In the genomic region with DNA sequence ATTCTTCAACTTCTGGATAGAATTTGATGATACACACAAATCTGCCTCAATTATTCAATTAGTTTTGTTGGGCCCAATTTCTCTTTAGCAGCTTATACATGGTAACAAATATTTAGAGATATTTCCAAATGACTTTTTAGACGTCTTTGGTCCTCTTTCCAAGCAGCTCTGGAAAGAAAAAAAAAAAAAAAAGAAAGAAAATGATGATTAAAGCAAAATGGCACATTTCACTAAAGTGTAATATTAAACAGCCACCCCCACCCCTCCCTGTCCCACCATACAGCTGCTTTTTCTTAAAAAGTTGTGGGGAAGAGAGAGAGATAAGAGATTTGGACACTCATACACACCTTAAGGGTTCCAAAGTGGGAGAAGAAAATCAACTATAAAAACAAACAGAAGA, we compare ENCODE assay signal across 8 cellular contexts. TPM values are rescaled to one million over a fixed set of nuclear protein-coding genes. Genes with fewer than 3 reads are reported as not detected.
DNase-seq lines count a peak whose midpoint lies in the region; ATAC-seq and TF ChIP-seq lines count a peak whose summit lies in the region.

No MANE protein-coding gene starts in this region.

- peak overlapping the region; percentile 72 for H3K4me2 ChIP-seq in SK-N-SH

- no peak for ATAC-seq in SK-N-SH treated with all-trans-retinoic acid at 6 μM for 48 hours
- no peak for ATAC-seq in activated T-helper 17 cell treated with anti-CD3 and anti-CD28 coated beads, Interleukin-2, amount 50 U/mL, for 72 hours (replicated peaks)
- ATAC-seq in stimulated activated memory B cell treated with anti-CD40 and anti-IgM and Interleukin-4, amounts not matched to agents 10 μg/mL and 1 μg/mL and 100 μg/mL, for 72 hours: no peak

- H3F3A ChIP-seq in SK-N-SH (replicated peaks; ENCODE audit: insufficient read depth): no peaks in the 10 kb centered on the region

- H3K27me3 ChIP-seq in SK-N-SH (ENCODE audit: insufficient read depth) (no peaks in the 10 kb centered on the region), iPS-18a (ENCODE audit: control insufficient read depth, insufficient read depth, low read length) (no peaks in the 10 kb centered on the region)

- TF ChIP-seq RAD21 in SK-N-SH (IDR thresholded peaks at IDR 0.05; ENCODE audit: low read length): no peak

- H3K27ac ChIP-seq in SK-N-SH (ENCODE audit: low read depth in 2 of 2, low read length in 1 of 2) (0 out of 4 replicates have a peak overlapping the region, but pooled peaks of 1 of the 2 experiments have one; percentile 71), iPS-18a (ENCODE audit: low read length) (no peak overlapping the region)

- H3K4me1 Mint-ChIP-seq in activated T-helper 17 cell treated with anti-CD3 and anti-CD28 coated beads, Interleukin-2, amount 50 U/mL, for 72 hours: peaks cover 19% of the 10 kb centered on the region
- peaks cover 41% of the 10 kb centered on the region for H3K4me1 Mint-ChIP-seq in stimulated activated memory B cell treated with anti-CD40 and anti-IgM and Interleukin-4, amounts not matched to agents 10 μg/mL and 1 μg/mL and 100 μg/mL, for 72 hours

- H3K4me3 Mint-ChIP-seq in activated T-helper 17 cell treated with anti-CD3 and anti-CD28 coated beads, Interleukin-2, amount 50 U/mL, for 72 hours: peak overlapping the region; percentile 95
- peak overlapping the region; percentile 90 for H3K4me3 Mint-ChIP-seq in stimulated activated memory B cell treated with anti-CD40 and anti-IgM and Interleukin-4, amounts not matched to agents 10 μg/mL and 1 μg/mL and 100 μg/mL, for 72 hours

- H3K9me2 ChIP-seq in SK-N-SH: no peaks in the 10 kb centered on the region

- H3K36me3 Mint-ChIP-seq in activated T-helper 17 cell treated with anti-CD3 and anti-CD28 coated beads, Interleukin-2, amount 50 U/mL, for 72 hours (ENCODE audit: low read depth): peaks cover 38% of the 10 kb centered on the region
- H3K36me3 Mint-ChIP-seq in stimulated activated memory B cell treated with anti-CD40 and anti-IgM and Interleukin-4, amounts not matched to agents 10 μg/mL and 1 μg/mL and 100 μg/mL, for 72 hours: peaks cover 24% of the 10 kb centered on the region

- H3K79me2 ChIP-seq in SK-N-SH (ENCODE audit: insufficient read depth): peaks cover 47% of the 10 kb centered on the region; the same call in 1 of the 2 replicates

- no peaks in the 10 kb centered on the region for H4K20me1 ChIP-seq in SK-N-SH (ENCODE audit: insufficient read depth)

- H3K4me1 ChIP-seq in SK-N-SH (ENCODE audit: control insufficient read depth in 1 of 2, insufficient read depth in 2 of 2, low read depth in 1 of 2, low read length in 1 of 2) (peaks cover 0 to 13% of the 10 kb centered on the region in 2 experiments; a peak in 2 of 4 replicates), iPS-18a (ENCODE audit: control insufficient read depth, low read depth, low read length) (no peaks in the 10 kb centered on the region)

- no peak for TF ChIP-seq CTCF in SK-N-SH (IDR thresholded peaks at IDR 0.05)

- POLR2A ChIA-PET in SK-N-SH (lab: Yijun Ruan, JAX): no interaction called here

- peaks cover 22 to 27% of the 10 kb centered on the region in 2 experiments for H3K36me3 ChIP-seq in SK-N-SH (replicated peaks in 1 of 2; ENCODE audit: control insufficient read depth in 1 of 2, insufficient read depth in 2 of 2, low read length in 1 of 2)
- peaks cover 8% of the 10 kb centered on the region for H3K36me3 ChIP-seq in iPS-18a (ENCODE audit: control insufficient read depth, low read depth, low read length)

- DNase-seq in SK-N-SH (no peak), NCI-H69 (lab: John Stamatoyannopoulos, UW) (no peak), glomerular visceral epithelial cell (ENCODE audit: extremely low spot score) (no peak)
- no peak for DNase-seq in activated effector memory CD4-positive, alpha-beta T cell treated with anti-CD3 and anti-CD28 coated beads, Interleukin-2, amount 50 U/mL, for 16 hours

- WGBS in SK-N-SH (ENCODE audit: low lambda C conversion rate): 29% methylated on average over 1 of the region's 1 CpG

- H3K9me3 ChIP-seq in SK-N-SH (no peaks in the 10 kb centered on the region), iPS-18a (ENCODE audit: control insufficient read depth, low read depth, low read length) (no peaks in the 10 kb centered on the region)

- H3K9ac ChIP-seq in SK-N-SH: peak overlapping the region; percentile 82
- peak overlapping the region; percentile 82 for H3K9ac ChIP-seq in iPS-18a (ENCODE audit: low read length)

- H2AFZ ChIP-seq in SK-N-SH (ENCODE audit: low read depth): peak overlapping the region; percentile 86; the same call in 1 of the 2 replicates

- H3K4me3 ChIP-seq in SK-N-SH (ENCODE audit: low read depth in 2 of 2, low read length in 1 of 2) (peak overlapping the region; percentile 70 to 98), iPS-18a (ENCODE audit: low read length) (peak overlapping the region; percentile 75)

- no peak for TF ChIP-seq EP300 in SK-N-SH (IDR thresholded peaks at IDR 0.05; ENCODE audit: borderline replicate concordance in 1 of 2, low read depth in 1 of 2, low read length in 1 of 2)

- CTCF ChIA-PET in SK-N-SH (lab: Yijun Ruan, JAX): interaction anchor here (3.7 kb wide), 1 partner anchor 16 kb away, joined by 19 read pairs; no protein-coding TSS in a partner anchor

- H3K27me3 Mint-ChIP-seq in activated T-helper 17 cell treated with anti-CD3 and anti-CD28 coated beads, Interleukin-2, amount 50 U/mL, for 72 hours: no peaks in the 10 kb centered on the region
- H3K27me3 Mint-ChIP-seq in stimulated activated memory B cell treated with anti-CD40 and anti-IgM and Interleukin-4, amounts not matched to agents 10 μg/mL and 1 μg/mL and 100 μg/mL, for 72 hours: no peaks in the 10 kb centered on the region

- H3K9me3 Mint-ChIP-seq in activated T-helper 17 cell treated with anti-CD3 and anti-CD28 coated beads, Interleukin-2, amount 50 U/mL, for 72 hours: no peaks in the 10 kb centered on the region
- no peaks in the 10 kb centered on the region for H3K9me3 Mint-ChIP-seq in stimulated activated memory B cell treated with anti-CD40 and anti-IgM and Interleukin-4, amounts not matched to agents 10 μg/mL and 1 μg/mL and 100 μg/mL, for 72 hours

- peak overlapping the region; percentile 94 for H3K27ac Mint-ChIP-seq in activated T-helper 17 cell treated with anti-CD3 and anti-CD28 coated beads, Interleukin-2, amount 50 U/mL, for 72 hours
- H3K27ac Mint-ChIP-seq in stimulated activated memory B cell treated with anti-CD40 and anti-IgM and Interleukin-4, amounts not matched to agents 10 μg/mL and 1 μg/mL and 100 μg/mL, for 72 hours: peak overlapping the region; percentile 90

TF ChIP-seq in SK-N-SH, 30 proteins besides CTCF, POLR2A, EP300 and RAD21 (continues in another document):
- TF ChIP-seq, protein P1, sequence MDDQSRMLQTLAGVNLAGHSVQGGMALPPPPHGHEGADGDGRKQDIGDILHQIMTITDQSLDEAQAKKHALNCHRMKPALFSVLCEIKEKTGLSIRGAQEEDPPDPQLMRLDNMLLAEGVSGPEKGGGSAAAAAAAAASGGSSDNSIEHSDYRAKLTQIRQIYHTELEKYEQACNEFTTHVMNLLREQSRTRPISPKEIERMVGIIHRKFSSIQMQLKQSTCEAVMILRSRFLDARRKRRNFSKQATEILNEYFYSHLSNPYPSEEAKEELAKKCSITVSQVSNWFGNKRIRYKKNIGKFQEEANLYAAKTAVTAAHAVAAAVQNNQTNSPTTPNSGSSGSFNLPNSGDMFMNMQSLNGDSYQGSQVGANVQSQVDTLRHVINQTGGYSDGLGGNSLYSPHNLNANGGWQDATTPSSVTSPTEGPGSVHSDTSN (IDR thresholded peaks at IDR 0.05): no peak
- TF ChIP-seq NFIC (IDR thresholded peaks at IDR 0.05; ENCODE audit: borderline replicate concordance): no peak
- TF ChIP-seq TAF1 (IDR thresholded peaks at IDR 0.05; ENCODE audit: borderline replicate concordance, low read depth, low read length): no peak
- TF ChIP-seq POLR2AphosphoS5 (IDR thresholded peaks at IDR 0.05; ENCODE audit: low read depth, low read length): no peak
- no peak for TF ChIP-seq USF1 (IDR thresholded peaks at IDR 0.05; ENCODE audit: borderline replicate concordance, low read depth)

TF ChIP-seq in SK-N-SH treated with all-trans-retinoic acid at 6 μM for 48 hours, 23 proteins besides CTCF, POLR2A, EP300 and RAD21:
- no peak for TF ChIP-seq ZNF70 (CRISPR knock-in tag; IDR thresholded peaks at IDR 0.05)
- TF ChIP-seq CREB5 (CRISPR knock-in tag; IDR thresholded peaks at IDR 0.05; ENCODE audit: low read depth): no peak
- TF ChIP-seq PPARA (CRISPR knock-in tag; IDR thresholded peaks at IDR 0.05; ENCODE audit: borderline replicate concordance): no peak

RNA-seq across cellular contexts. Expression of gene METTL18, which starts 1.0 kb away (rescaled TPM):
- polyA plus RNA-seq in SK-N-SH (2012; rRNA removed): 1.7 and 2.3 TPM in 2 replicates
- polyA plus RNA-seq in SK-N-SH (2012; cell fraction: cytosol; rRNA removed): 3.4 and 3.9 TPM in 2 replicates
- 0.93 and 1.8 TPM in 2 replicates for polyA plus RNA-seq in SK-N-SH (2012; cell fraction: nucleus; rRNA removed)
- 10 to 100 TPM in 1 of 2 donors, 1 to 10 TPM in 1; 8.3 to 10.4 TPM for total RNA-seq in activated T-helper 17 cell treated with anti-CD3 and anti-CD28 coated beads, Interleukin-2, amount 50 U/mL, for 72 hours

RNA-seq across cellular contexts. Expression of gene SELE, which starts 59.9 kb away (rescaled TPM):
- polyA plus RNA-seq in SK-N-SH (2012; rRNA removed): 0.02 and 0.10 TPM in 2 replicates
- 0.03 and 0.05 TPM in 2 replicates for polyA plus RNA-seq in SK-N-SH (2012; cell fraction: cytosol; rRNA removed)
- 0.06 TPM in 2 replicates for polyA plus RNA-seq in SK-N-SH (2012; cell fraction: nucleus; rRNA removed)
- not detected for total RNA-seq in activated T-helper 17 cell treated with anti-CD3 and anti-CD28 coated beads, Interleukin-2, amount 50 U/mL, for 72 hours
